ENCODE assay signal across 15 cellular contexts in the genomic region with DNA sequence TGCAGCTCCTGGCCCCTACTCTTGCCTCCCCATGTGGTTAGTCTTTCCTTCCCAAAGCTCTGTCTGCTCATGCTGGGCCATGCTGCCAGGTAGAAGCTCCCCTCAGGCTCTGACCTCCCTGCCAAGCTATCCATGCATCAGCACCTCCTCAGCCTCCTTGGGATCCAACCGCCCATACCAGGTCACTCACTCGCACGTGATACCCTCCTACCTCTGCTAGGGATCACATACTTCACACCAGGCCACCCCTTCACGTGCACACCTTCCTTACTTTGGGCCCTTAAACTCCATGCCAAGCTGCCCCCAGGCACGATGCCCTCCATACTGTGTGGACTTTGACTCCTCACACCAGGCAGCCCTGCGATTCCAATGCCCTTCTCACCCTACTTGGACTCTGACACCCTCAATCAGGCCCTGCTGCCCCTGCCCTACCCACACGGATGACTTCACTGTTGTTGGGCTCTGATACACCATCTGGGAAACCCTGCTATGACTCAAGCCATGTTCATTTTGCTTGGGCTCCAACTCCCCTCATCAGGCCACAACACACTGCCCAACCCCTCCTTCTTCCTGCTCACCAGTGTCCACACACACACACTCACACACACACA. TPM values are rescaled to one million over a fixed set of nuclear protein-coding genes. Genes with fewer than 3 reads are reported as not detected.
DNase-seq lines count a peak whose midpoint lies in the region; ATAC-seq and TF ChIP-seq lines count a peak whose summit lies in the region.
"Had no signal": no experiment of that assay in that cellular context is flagged by ENCODE, and none has a peak within 500 bp of the region (broad histone marks: within the 10 kb centered on the region; RNA-seq: fewer than 3 reads in every experiment).

No MANE protein-coding gene starts in this region.

- ATAC-seq in mucosa of descending colon, result peak; percentile 21

- H2AFZ ChIP-seq in PC-9, result no peak overlapping the region

- H3K4me1 ChIP-seq in PC-9 (replicated peaks; ENCODE audit: insufficient read depth) (no peaks in the 10 kb centered on the region), mucosa of descending colon (ENCODE audit: low read depth) (no peaks in the 10 kb centered on the region)
- H3K4me1 ChIP-seq: BE2C, SJCRH30 had no signal

- no peak overlapping the region for H3K4me3 ChIP-seq in PC-9
- no peak overlapping the region for H3K4me3 ChIP-seq in epithelial cell of proximal tubule (ENCODE audit: low read depth, low read length)
- H3K4me3 ChIP-seq in mucosa of descending colon, result no peak overlapping the region
- H3K4me3 ChIP-seq: SJCRH30 had no signal

- no TSS peak for BruUV-seq in PC-9 (replicated peaks; lab: Mats Ljungman, UMichigan)

- CTCF ChIA-PET in PC-9 (lab: Charles Lee), result no interaction called here

- no peak overlapping the region for H3K27ac ChIP-seq in PC-9
- H3K27ac ChIP-seq: SJCRH30 had no signal

- H3K79me2 ChIP-seq in PC-9 (ENCODE audit: low read depth), result no peaks in the 10 kb centered on the region

- POLR2A ChIA-PET in PC-9 (lab: Charles Lee; ENCODE audit: unreplicated experiment), result interaction anchor here (0.7 kb wide), 1 partner anchor 911 kb away, joined by 3 read pairs; no protein-coding TSS in a partner anchor

- no peaks in the 10 kb centered on the region for H3K9me2 ChIP-seq in PC-9 (ENCODE audit: insufficient read depth)

- H3K27me3 ChIP-seq in PC-9 (ENCODE audit: insufficient read depth, low read depth), result no peaks in the 10 kb centered on the region
- H3K27me3 ChIP-seq: BE2C, SJCRH30 had no signal

- no peak overlapping the region for H3K4me2 ChIP-seq in PC-9

- peaks cover 38% of the 10 kb centered on the region for H3F3A ChIP-seq in PC-9 (ENCODE audit: insufficient read depth, low read depth)

- no peaks in the 10 kb centered on the region for H4K20me1 ChIP-seq in PC-9 (ENCODE audit: insufficient read depth)

- DNase-seq in EH (ENCODE audit: low read depth) (peak; percentile 39), PC-9 (peak; percentile 35 to 37), epithelial cell of proximal tubule (ENCODE audit: low read depth) (peak; percentile 45), mucosa of descending colon (no peak), NCI-H69 (lab: John Stamatoyannopoulos, UW) (no peak), HPDE6-E6E7 (ENCODE audit: extremely low spot score) (no peak)
- DNase-seq in effector CD8-positive, alpha-beta T cell (lab: John Stamatoyannopoulos, UW), result no peak
- DNase-seq in central memory CD4-positive, alpha-beta T cell, result no peak
- DNase-seq: activated naive CD4-positive, alpha-beta T cell treated with anti-CD3 and anti-CD28 coated beads for 36 hours; BE2C; kidney; NCI-H146; right cardiac atrium; SJCRH30; stimulated activated naive CD4-positive, alpha-beta T cell treated with Interleukin-2 at 50 U/mL for 16 hours had no signal

- peaks cover 8% of the 10 kb centered on the region; the same call in 1 of the 2 replicates for H3K36me3 ChIP-seq in PC-9 (ENCODE audit: low read depth)
- no peaks in the 10 kb centered on the region for H3K36me3 ChIP-seq in mucosa of descending colon (ENCODE audit: low read depth)
- H3K36me3 ChIP-seq: BE2C had no signal

- peaks cover 8% of the 10 kb centered on the region; the same call in 1 of the 2 replicates for H3K9me3 ChIP-seq in PC-9 (ENCODE audit: insufficient read depth, low read depth)
- H3K9me3 ChIP-seq in mucosa of descending colon, result peaks cover 15% of the 10 kb centered on the region
- H3K9me3 ChIP-seq: BE2C had no signal

- intact Hi-C loops in PC-9 (cut with micrococcal nuclease; ENCODE audit: unreplicated experiment), result no loop called here
- intact Hi-C loops in mucosa of descending colon (cut with DNase I, micrococcal nuclease), result no loop called here

- TF ChIP-seq CTCF in PC-9 (conservative IDR thresholded peaks at IDR 0.05), result no peak
- no peak for TF ChIP-seq CTCF in epithelial cell of proximal tubule (conservative IDR thresholded peaks at IDR 0.05; ENCODE audit: low read depth, low read length)
- no peak for TF ChIP-seq CTCF in mucosa of descending colon (IDR thresholded peaks at IDR 0.05)

RNA-seq across cellular contexts. Expression of gene ZNF483, which starts 34.1 kb away (rescaled TPM):
- total RNA-seq in PC-9 (2021) (7.0 and 7.3 TPM in 2 replicates), epithelial cell of proximal tubule (2.2 and 2.5 TPM in 2 replicates), mucosa of descending colon (10 to 100 TPM in 1 of 3 donors, 1 to 10 TPM in 2; 1.3 to 27.4 (median 2.0) TPM)

RNA-seq across cellular contexts. Expression of gene PTGR1, which starts 40.3 kb away (rescaled TPM):
- total RNA-seq in PC-9 (2021), result 611 and 635 TPM in 2 replicates
- total RNA-seq in epithelial cell of proximal tubule, result 82.3 and 124 TPM in 2 replicates
- 10 to 100 TPM; 41.5 to 83.7 (median 48.7) TPM for total RNA-seq in mucosa of descending colon

Comparison
In these comparisons a context has a peak if more than half of its experiments do, and no peak if none do; other contexts are left out.
1. DNase-seq: peak in EH (single experiment), PC-9 (2 of 2) and epithelial cell of proximal tubule (single experiment); none in mucosa of descending colon (0 of 3), effector CD8-positive, alpha-beta T cell (single experiment), NCI-H69 (single experiment), central memory CD4-positive, alpha-beta T cell (single experiment) and HPDE6-E6E7 (single experiment).